In the genomic region with DNA sequence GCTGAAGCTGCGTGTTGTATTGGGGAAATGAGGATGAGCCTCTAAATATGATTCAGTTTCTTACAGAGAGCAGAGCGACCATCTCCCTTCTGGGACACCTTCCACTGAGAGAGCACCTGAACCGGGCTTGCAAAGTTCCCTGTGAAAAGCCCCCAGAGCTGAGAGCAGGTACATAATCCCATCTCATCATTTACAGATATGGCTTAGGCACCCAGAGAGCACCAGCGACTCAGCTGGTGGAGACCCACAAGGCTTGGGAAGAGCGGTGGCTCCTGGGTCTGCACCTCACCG, we compare ENCODE assay signal across 21 cellular contexts.
"Had no signal": no experiment of that assay in that cellular context is flagged by ENCODE, and none has a peak within 500 bp of the region (broad histone marks: within the 10 kb centered on the region; RNA-seq: fewer than 3 reads in every experiment).

No MANE protein-coding gene starts in this region.

- H3K27ac ChIP-seq: RWPE1 had no signal

- DNase-seq: IMR-90, Karpas-422, KG1, MM.1S, NCI-H1092 treated with DMSO at 0.1 percent for 48 hours, NCI-H1436, NCI-H187, NCI-H2029, NCI-H2081 treated with DMSO at 0.1 percent for 48 hours, NCI-H2171, NCI-H226, NCI-H446, NCI-H510A, NCI-H524 treated with DMSO at 0.1 percent for 48 hours, NCI-H69, NCI-H774, SHP77, SK-N-SH had no signal

- H3K9ac ChIP-seq: SK-N-SH had no signal

- H3K4me2 ChIP-seq: SK-N-SH had no signal

- FAIRE-seq: HepG2, RCC 7860 had no signal

- H3K9me3 ChIP-seq: SK-N-SH had no signal
